29 cellular contexts compared by ENCODE assay signal in genomic region chr22:43210631-43211515, GRCh38.
"Had no signal": no experiment of that assay in that cellular context is flagged by ENCODE, and none has a peak within 500 bp of the region (broad histone marks: within the 10 kb centered on the region; RNA-seq: fewer than 3 reads in every experiment).

No MANE protein-coding gene starts in this region.

- ATAC-seq: activated naive CD4-positive, alpha-beta T cell treated with anti-CD3 and anti-CD28 coated beads, Interleukin-2, amount 50 U/mL, for 72 hours; activated T-cell treated with anti-CD3 and anti-CD28 coated beads, Interleukin-2, amount 50 U/mL, for 72 hours; effector memory CD8-positive, alpha-beta T cell; foreskin keratinocyte; gastrocnemius medialis; heart left ventricle; WTC11 had no signal

- H3K9me3 ChIP-seq: esophagus muscularis mucosa, gastrocnemius medialis, heart left ventricle had no signal

- H3K4me3 ChIP-seq: esophagus muscularis mucosa, gastrocnemius medialis, heart left ventricle had no signal

- H3K27ac Mint-ChIP-seq: activated CD4-positive, alpha-beta memory T cell treated with anti-CD3 and anti-CD28 coated beads, Interleukin-2, amount 10 ng/mL, durations not matched to agents 7 days and 5 days; activated CD4-positive, alpha-beta T cell treated with anti-CD3 and anti-CD28 coated beads, Interleukin-2, amount 10 ng/mL, durations not matched to agents 7 days and 5 days; activated naive CD4-positive, alpha-beta T cell treated with anti-CD3 and anti-CD28 coated beads, Interleukin-2, amount 10 ng/mL, durations not matched to agents 7 days and 5 days; activated naive CD4-positive, alpha-beta T cell treated with anti-CD3 and anti-CD28 coated beads, Interleukin-2, amount 50 U/mL, for 72 hours; activated naive CD8-positive, alpha-beta T cell treated with anti-CD3 and anti-CD28 coated beads, Interleukin-2, amount 10 ng/mL, durations not matched to agents 7 days and 5 days; activated T-cell treated with anti-CD3 and anti-CD28 coated beads, Interleukin-2, amount 50 U/mL, for 24 hours; activated T-cell treated with anti-CD3 and anti-CD28 coated beads, Interleukin-2, amount 50 U/mL, for 72 hours; effector memory CD8-positive, alpha-beta T cell; WTC11 had no signal

- H3K27ac ChIP-seq: brain microvascular endothelial cell, esophagus muscularis mucosa, foreskin keratinocyte, gastrocnemius medialis, heart left ventricle, VCaP had no signal

- H3K27me3 Mint-ChIP-seq: activated CD4-positive, alpha-beta memory T cell treated with anti-CD3 and anti-CD28 coated beads, Interleukin-2, amount 10 ng/mL, durations not matched to agents 7 days and 5 days; activated CD4-positive, alpha-beta T cell treated with anti-CD3 and anti-CD28 coated beads, Interleukin-2, amount 10 ng/mL, durations not matched to agents 7 days and 5 days; activated naive CD8-positive, alpha-beta T cell treated with anti-CD3 and anti-CD28 coated beads, Interleukin-2, amount 10 ng/mL, durations not matched to agents 7 days and 5 days; activated T-cell treated with anti-CD3 and anti-CD28 coated beads, Interleukin-2, amount 50 U/mL, for 24 hours had no signal

- H3K36me3 Mint-ChIP-seq: activated naive CD4-positive, alpha-beta T cell treated with anti-CD3 and anti-CD28 coated beads, Interleukin-2, amount 10 ng/mL, durations not matched to agents 7 days and 5 days; activated naive CD4-positive, alpha-beta T cell treated with anti-CD3 and anti-CD28 coated beads, Interleukin-2, amount 50 U/mL, for 72 hours; activated naive CD8-positive, alpha-beta T cell treated with anti-CD3 and anti-CD28 coated beads, Interleukin-2, amount 10 ng/mL, durations not matched to agents 7 days and 5 days; WTC11 had no signal

- H3K4me3 Mint-ChIP-seq: activated CD4-positive, alpha-beta memory T cell treated with anti-CD3 and anti-CD28 coated beads, Interleukin-2, amount 10 ng/mL, durations not matched to agents 7 days and 5 days; activated CD4-positive, alpha-beta T cell treated with anti-CD3 and anti-CD28 coated beads, Interleukin-2, amount 10 ng/mL, durations not matched to agents 7 days and 5 days; activated naive CD4-positive, alpha-beta T cell treated with anti-CD3 and anti-CD28 coated beads, Interleukin-2, amount 10 ng/mL, durations not matched to agents 7 days and 5 days; activated naive CD8-positive, alpha-beta T cell treated with anti-CD3 and anti-CD28 coated beads, Interleukin-2, amount 10 ng/mL, durations not matched to agents 7 days and 5 days; activated T-cell treated with anti-CD3 and anti-CD28 coated beads, Interleukin-2, amount 50 U/mL, for 24 hours; activated T-cell treated with anti-CD3 and anti-CD28 coated beads, Interleukin-2, amount 50 U/mL, for 72 hours; central memory CD8-positive, alpha-beta T cell; effector memory CD8-positive, alpha-beta T cell; WTC11 had no signal

- H3K27me3 ChIP-seq: brain microvascular endothelial cell, gastrocnemius medialis had no signal

- DNase-seq: activated CD4-positive, alpha-beta memory T cell treated with anti-CD3 and anti-CD28 coated beads, Interleukin-2, amount 10 ng/mL, durations not matched to agents 7 days and 5 days; activated CD4-positive, alpha-beta T cell treated with anti-CD3 and anti-CD28 coated beads for 1 hour; activated CD4-positive, alpha-beta T cell treated with anti-CD3 and anti-CD28 coated beads for 4 hours; activated CD4-positive, alpha-beta T cell treated with anti-CD3 and anti-CD28 coated beads, Interleukin-2, amount 10 ng/mL, durations not matched to agents 7 days and 5 days; activated CD4-positive, alpha-beta T cell treated with anti-CD3 and anti-CD28 coated beads, Interleukin-2, amount 50 U/mL, for 4 hours; activated CD8-positive, alpha-beta memory T cell treated with anti-CD3 and anti-CD28 coated beads, Interleukin-2, amount 50 U/mL, for 48 hours; activated gamma-delta T cell; activated naive CD4-positive, alpha-beta T cell; activated naive CD4-positive, alpha-beta T cell treated with anti-CD3 and anti-CD28 coated beads, Interleukin-2, amount 10 ng/mL, durations not matched to agents 7 days and 5 days; activated naive CD8-positive, alpha-beta T cell treated with anti-CD3 and anti-CD28 coated beads, Interleukin-2, amount 10 ng/mL, durations not matched to agents 7 days and 5 days; activated T-cell treated with anti-CD3 and anti-CD28 coated beads for 4 hours; activated T-cell treated with anti-CD3 and anti-CD28 coated beads, Interleukin-2, amount 50 U/mL, for 24 hours; activated T-cell treated with anti-CD3 and anti-CD28 coated beads, Interleukin-2, amount 50 U/mL, for 72 hours; brain microvascular endothelial cell; cortex of kidney; dermis blood vessel endothelial cell; effector CD4-positive, alpha-beta T cell; effector memory CD8-positive, alpha-beta T cell; erythroblast; foreskin keratinocyte; gastrocnemius medialis; glutamatergic neuron; T-helper 2 cell had no signal

- H3K9me3 Mint-ChIP-seq: activated CD4-positive, alpha-beta memory T cell treated with anti-CD3 and anti-CD28 coated beads, Interleukin-2, amount 10 ng/mL, durations not matched to agents 7 days and 5 days; activated CD4-positive, alpha-beta T cell treated with anti-CD3 and anti-CD28 coated beads, Interleukin-2, amount 10 ng/mL, durations not matched to agents 7 days and 5 days; activated naive CD4-positive, alpha-beta T cell treated with anti-CD3 and anti-CD28 coated beads, Interleukin-2, amount 10 ng/mL, durations not matched to agents 7 days and 5 days; activated naive CD4-positive, alpha-beta T cell treated with anti-CD3 and anti-CD28 coated beads, Interleukin-2, amount 50 U/mL, for 72 hours; activated naive CD8-positive, alpha-beta T cell treated with anti-CD3 and anti-CD28 coated beads, Interleukin-2, amount 10 ng/mL, durations not matched to agents 7 days and 5 days; activated T-cell treated with anti-CD3 and anti-CD28 coated beads, Interleukin-2, amount 50 U/mL, for 24 hours; activated T-cell treated with anti-CD3 and anti-CD28 coated beads, Interleukin-2, amount 50 U/mL, for 72 hours; central memory CD8-positive, alpha-beta T cell; WTC11 had no signal

- H3K4me1 ChIP-seq: foreskin keratinocyte, gastrocnemius medialis had no signal

- H3K36me3 ChIP-seq: brain microvascular endothelial cell, gastrocnemius medialis, heart left ventricle had no signal
